ENCODE assay signal across 8 cellular contexts in genomic region chr6:11585426-11586016, GRCh38. TPM values are rescaled to one million over a fixed set of nuclear protein-coding genes. Genes with fewer than 3 reads are reported as not detected.
DNase-seq lines count a peak whose midpoint lies in the region; ATAC-seq lines count a peak whose summit lies in the region.

No MANE protein-coding gene starts in this region.

- H3K36me3 ChIP-seq in trophoblast cell (ENCODE audit: control insufficient read depth in 1 of 2, insufficient read depth in 2 of 2, low read length in 2 of 2) = no peaks in the 10 kb centered on the region

- peaks cover 19% of the 10 kb centered on the region for H3K79me1 ChIP-seq in trophoblast cell (ENCODE audit: low read length)

- H2AFZ ChIP-seq in trophoblast cell (ENCODE audit: insufficient read depth, low read length, poor library complexity) = no peak overlapping the region

- H2AK5ac ChIP-seq in trophoblast cell (ENCODE audit: low read length) = no peak overlapping the region

- H3K79me2 ChIP-seq in trophoblast cell (ENCODE audit: control insufficient read depth, insufficient read depth, low read length, poor library complexity) = no peaks in the 10 kb centered on the region

- no peak overlapping the region for H4K8ac ChIP-seq in trophoblast cell (ENCODE audit: low read depth, low read length)

- H3K9ac ChIP-seq in trophoblast cell (ENCODE audit: low read length) = no peak overlapping the region

- no peak for ATAC-seq in GM19397 (IDR thresholded peaks at IDR 0.05; ENCODE audit: unreplicated experiment)
- ATAC-seq in HG02623 (IDR thresholded peaks at IDR 0.05; ENCODE audit: unreplicated experiment) = no peak

- no peak overlapping the region for H3K18ac ChIP-seq in trophoblast cell (ENCODE audit: low read length)

- no peaks in the 10 kb centered on the region for H3K9me3 ChIP-seq in trophoblast cell (ENCODE audit: insufficient read depth, low read depth, low read length)

- H2BK12ac ChIP-seq in trophoblast cell (ENCODE audit: low read length) = no peak overlapping the region

- DNase-seq in Ammon's horn (ENCODE audit: low spot score) (peak; percentile 40), H4 (ENCODE audit: low spot score) (peak; percentile 47), NOMO-1 treated with DMSO at 0.1 percent for 48 hours (lab: John Stamatoyannopoulos, UW; ENCODE audit: unreplicated experiment) (peak; percentile 56), epidermal melanocyte (ENCODE audit: insufficient read length, low spot score) (peak; percentile 31), trophoblast cell (peak; percentile 42 to 81), C1 segment of cervical spinal cord (lab: John Stamatoyannopoulos, UW) (no peak)

- H3K4me1 ChIP-seq in trophoblast cell (ENCODE audit: control insufficient read depth in 1 of 2, insufficient read depth in 2 of 2, low read length in 2 of 2) = peaks cover 2 to 7% of the 10 kb centered on the region in 2 experiments

- H2BK5ac ChIP-seq in trophoblast cell (ENCODE audit: low read depth, low read length, poor library complexity) = no peak overlapping the region

- H4K12ac ChIP-seq in trophoblast cell (ENCODE audit: low read depth, low read length) = no peak overlapping the region

- H3K4me2 ChIP-seq in trophoblast cell (ENCODE audit: low read length) = no peak overlapping the region

- no peak overlapping the region for H3K4me3 ChIP-seq in trophoblast cell (ENCODE audit: low read depth, low read length)

- H3K14ac ChIP-seq in trophoblast cell (ENCODE audit: low read length) = no peak overlapping the region

- H3K27me3 ChIP-seq in trophoblast cell (ENCODE audit: insufficient read depth, low read length) = no peaks in the 10 kb centered on the region

- H4K91ac ChIP-seq in trophoblast cell (ENCODE audit: low read depth, low read length) = no peak overlapping the region

- WGBS in trophoblast cell (ENCODE audit: extremely low coverage, insufficient coverage, insufficient read length) = no CpG with 5 or more reads among the region's 1 CpG

- H3K27ac ChIP-seq in trophoblast cell (ENCODE audit: low read depth, low read length) = peak overlapping the region; percentile 86

- no peak overlapping the region for H2BK120ac ChIP-seq in trophoblast cell (ENCODE audit: insufficient read depth, low read length, poor library complexity)

- H3K4ac ChIP-seq in trophoblast cell (ENCODE audit: low read depth, low read length) = no peak overlapping the region

- H3K23ac ChIP-seq in trophoblast cell (ENCODE audit: low read length) = no peak overlapping the region

RNA-seq across cellular contexts. Expression of gene TMEM170B, which starts 48.0 kb away (rescaled TPM):
- total RNA-seq in H4 (2014; rRNA removed; shearing (Covaris generic)) = 0.95 and 1.3 TPM in 2 replicates
- 3.2 TPM in 2 replicates for polyA plus RNA-seq in trophoblast cell (2013)

Comparison
In these comparisons a context has a peak if more than half of its experiments do, and no peak if none do; other contexts are left out.
1. DNase-seq: peak in Ammon's horn (single experiment), H4 (single experiment), NOMO-1 treated with DMSO at 0.1 percent for 48 hours (single experiment), epidermal melanocyte (single experiment) and trophoblast cell (2 of 2); none in C1 segment of cervical spinal cord (0 of 14).